15 cellular contexts compared by ENCODE assay signal in genomic region chr9:122536138-122536537, GRCh38. TPM values are rescaled to one million over a fixed set of nuclear protein-coding genes. Genes with fewer than 3 reads are reported as not detected.
DNase-seq lines count a peak whose midpoint lies in the region; FAIRE-seq and TF ChIP-seq lines count a peak whose summit lies in the region.
"Had no signal": no experiment of that assay in that cellular context is flagged by ENCODE, and none has a peak within 500 bp of the region (broad histone marks: within the 10 kb centered on the region; RNA-seq: fewer than 3 reads in every experiment).

No MANE protein-coding gene starts in this region.

- no peak overlapping the region for H2AFZ ChIP-seq in smooth muscle cell (ENCODE audit: low read depth)

- H3K27ac ChIP-seq in smooth muscle cell (ENCODE audit: low read depth): no peak overlapping the region
- H3K27ac ChIP-seq: SJCRH30 had no signal

- H3K4me1 ChIP-seq in smooth muscle cell (ENCODE audit: low read depth): no peaks in the 10 kb centered on the region
- H3K4me1 ChIP-seq: SJCRH30 had no signal

- WGBS in smooth muscle cell (ENCODE audit: low lambda C conversion rate): 78% methylated on average over 1 of the region's 1 CpG

- TF ChIP-seq CTCF in smooth muscle cell (IDR thresholded peaks at IDR 0.05; ENCODE audit: borderline replicate concordance, insufficient read depth, poor library complexity, severe bottlenecking): no peak

- H4K20me1 ChIP-seq in smooth muscle cell (ENCODE audit: low read depth): no peaks in the 10 kb centered on the region

- H3K9me3 ChIP-seq in smooth muscle cell (replicated peaks; ENCODE audit: low read depth): peaks cover 4% of the 10 kb centered on the region

- POLR2A ChIA-PET in HEK293T (lab: Yijun Ruan, JAX): no interaction called here

- peak; percentile 91 for FAIRE-seq in endometrium (lab: Jason Lieb, UNC)
- FAIRE-seq: G401.6 had no signal

- no peaks in the 10 kb centered on the region for H3K36me3 ChIP-seq in smooth muscle cell (ENCODE audit: low read depth)
- H3K36me3 ChIP-seq: SJCRH30 had no signal

- H3K27me3 ChIP-seq in smooth muscle cell (ENCODE audit: low read depth): no peaks in the 10 kb centered on the region

- DNase-seq in HCEC 1CT (peak; percentile 27), renal cortical epithelial cell (ENCODE audit: low read depth) (peak; percentile 93), HEK293T (ENCODE audit: extremely low spot score) (no peak), smooth muscle cell (lab: John Stamatoyannopoulos, UW; ENCODE audit: unreplicated experiment) (no peak)
- DNase-seq: ACHN, AML-193, DMS79 treated with DMSO at 0.1 percent for 48 hours, H7, NCI-H1105, NCI-H2081 treated with DMSO at 0.1 percent for 48 hours, SJCRH30 had no signal

- CTCF ChIA-PET in HEK293T (lab: Yijun Ruan, JAX): no interaction called here

- no peaks in the 10 kb centered on the region for H3F3A ChIP-seq in smooth muscle cell (ENCODE audit: low read depth)

- no peak overlapping the region for H3K4me2 ChIP-seq in smooth muscle cell

- no peaks in the 10 kb centered on the region for H3K79me2 ChIP-seq in smooth muscle cell (ENCODE audit: low read depth)

- no peak overlapping the region for H3K4me3 ChIP-seq in smooth muscle cell
- H3K4me3 ChIP-seq: SJCRH30 had no signal

- no peak overlapping the region for H3K9ac ChIP-seq in smooth muscle cell (ENCODE audit: low read depth)

TF ChIP-seq in HEK293T, 16 proteins besides CTCF, POLR2A, EP300 and RAD21:
- TF ChIP-seq ZNF384 (IDR thresholded peaks at IDR 0.05): no peak
- no peak for TF ChIP-seq NFRKB (IDR thresholded peaks at IDR 0.05)
- TF ChIP-seq SUZ12 (IDR thresholded peaks at IDR 0.05): no peak
- TF ChIP-seq SP1 (IDR thresholded peaks at IDR 0.05): no peak
- no peak for TF ChIP-seq TARDBP (IDR thresholded peaks at IDR 0.05)
- TF ChIP-seq, protein P1, sequence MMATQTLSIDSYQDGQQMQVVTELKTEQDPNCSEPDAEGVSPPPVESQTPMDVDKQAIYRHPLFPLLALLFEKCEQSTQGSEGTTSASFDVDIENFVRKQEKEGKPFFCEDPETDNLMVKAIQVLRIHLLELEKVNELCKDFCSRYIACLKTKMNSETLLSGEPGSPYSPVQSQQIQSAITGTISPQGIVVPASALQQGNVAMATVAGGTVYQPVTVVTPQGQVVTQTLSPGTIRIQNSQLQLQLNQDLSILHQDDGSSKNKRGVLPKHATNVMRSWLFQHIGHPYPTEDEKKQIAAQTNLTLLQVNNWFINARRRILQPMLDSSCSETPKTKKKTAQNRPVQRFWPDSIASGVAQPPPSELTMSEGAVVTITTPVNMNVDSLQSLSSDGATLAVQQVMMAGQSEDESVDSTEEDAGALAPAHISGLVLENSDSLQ (IDR thresholded peaks at IDR 0.05): no peak
- no peak for TF ChIP-seq HDGF (IDR thresholded peaks at IDR 0.05; ENCODE audit: borderline replicate concordance)
- TF ChIP-seq BHLHE40 (IDR thresholded peaks at IDR 0.05; ENCODE audit: borderline replicate concordance): no peak
- no peak for TF ChIP-seq L3MBTL2 (conservative IDR thresholded peaks at IDR 0.05)
- TF ChIP-seq FOXA1 (IDR thresholded peaks at IDR 0.05): no peak
- TF ChIP-seq ARNT (IDR thresholded peaks at IDR 0.05): no peak
- TF ChIP-seq ELF4 (IDR thresholded peaks at IDR 0.05): no peak

RNA-seq across cellular contexts. Expression of gene OR1N1, which starts 9.0 kb away (rescaled TPM):
- total RNA-seq in renal cortical epithelial cell (not detected in 2 replicates), smooth muscle cell (not detected in 2 replicates)
- polyA plus RNA-seq in smooth muscle cell: not detected in 2 replicates
- total RNA-seq: H7, NCI-H460, SJCRH30 had no signal
- polyA plus RNA-seq: CD14-positive monocyte had no signal

RNA-seq across cellular contexts. Expression of gene OR1N2, which starts 16.8 kb away (rescaled TPM):
- total RNA-seq in renal cortical epithelial cell: not detected in 2 replicates
- total RNA-seq in smooth muscle cell: not detected in 2 replicates
- polyA plus RNA-seq in smooth muscle cell: not detected in 2 replicates
- total RNA-seq: H7, NCI-H460, SJCRH30 had no signal
- polyA plus RNA-seq: CD14-positive monocyte had no signal

RNA-seq across cellular contexts. Expression of gene OR1J4, which starts 17.2 kb away (rescaled TPM):
- total RNA-seq in renal cortical epithelial cell (not detected in 2 replicates), smooth muscle cell (not detected in 2 replicates)
- not detected in 2 replicates for polyA plus RNA-seq in smooth muscle cell
- total RNA-seq: H7, NCI-H460, SJCRH30 had no signal
- polyA plus RNA-seq: CD14-positive monocyte had no signal

RNA-seq across cellular contexts. Expression of gene OR1J2, which starts 25.5 kb away (rescaled TPM):
- not detected in 2 replicates for total RNA-seq in renal cortical epithelial cell
- total RNA-seq in smooth muscle cell: not detected in 2 replicates
- polyA plus RNA-seq in smooth muscle cell: not detected in 2 replicates
- total RNA-seq: H7, SJCRH30 had no signal
- polyA plus RNA-seq: CD14-positive monocyte had no signal

RNA-seq across cellular contexts. Expression of gene OR1L8, which starts 47.0 kb away (rescaled TPM):
- not detected in 2 replicates for total RNA-seq in renal cortical epithelial cell
- total RNA-seq in smooth muscle cell: not detected in 2 replicates
- polyA plus RNA-seq in smooth muscle cell: 0.11 TPM in 1 of 2 replicates, not detected in the other
- total RNA-seq: H7, SJCRH30 had no signal
- polyA plus RNA-seq: CD14-positive monocyte had no signal

Comparison
In these comparisons a context has a peak if more than half of its experiments do, and no peak if none do; other contexts are left out.
1. DNase-seq: peak in HCEC 1CT (single experiment) and renal cortical epithelial cell (single experiment); none in HEK293T (single experiment) and smooth muscle cell (single experiment).